Comparison of ENCODE assay signal across 26 cellular contexts in the genomic region with DNA sequence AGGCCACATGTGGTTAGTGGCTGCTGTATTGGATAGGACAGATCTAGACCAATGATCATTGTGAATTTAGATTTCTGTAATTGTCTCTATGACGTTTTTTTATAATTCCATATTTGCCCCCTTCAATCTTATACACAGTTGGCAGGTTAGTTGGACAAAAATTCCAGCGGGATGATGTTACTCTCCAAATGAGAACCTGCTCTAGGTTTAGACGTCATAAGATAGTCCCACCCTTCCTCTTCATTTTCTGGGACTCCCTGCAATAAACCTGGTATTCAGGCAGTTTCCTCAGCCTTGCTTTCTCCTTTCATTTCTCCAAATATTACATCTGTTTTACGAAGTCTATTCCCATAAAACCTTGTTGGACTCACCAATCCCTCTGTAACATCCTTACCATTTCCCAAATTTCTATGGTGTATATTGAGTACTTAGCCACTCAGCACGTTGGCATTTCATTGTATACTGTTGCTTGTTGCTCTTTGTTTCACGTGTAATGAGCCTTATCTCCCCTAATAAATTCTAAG.
"Had no signal": no experiment of that assay in that cellular context is flagged by ENCODE, and none has a peak within 500 bp of the region (broad histone marks: within the 10 kb centered on the region; RNA-seq: fewer than 3 reads in every experiment).

No MANE protein-coding gene starts in this region.

- H3K4me1 ChIP-seq: right lobe of liver, uterus had no signal

- H3K36me3 ChIP-seq: colonic mucosa, pancreas, prostate gland, right lobe of liver, upper lobe of left lung, uterus had no signal

- H3K9me3 Mint-ChIP-seq: nephron; stimulated activated memory B cell treated with anti-CD40 and anti-IgM and Interleukin-4, amounts not matched to agents 10 μg/mL and 1 μg/mL and 100 μg/mL, for 72 hours; stimulated activated naive CD8-positive, alpha-beta T cell treated with anti-CD3 and anti-CD28 coated beads, Interleukin-15, Interleukin-2, amounts not matched to agents 100 ng/mL and 50 ng/mL, for 24 hours had no signal

- H3K9me3 ChIP-seq: colonic mucosa, heart left ventricle, pancreas, prostate gland, right lobe of liver, spleen, tibial artery, upper lobe of left lung, uterus had no signal

- H3K27ac ChIP-seq: colonic mucosa, pancreas, prostate gland, right lobe of liver, spleen, tibial artery, upper lobe of left lung, uterus had no signal

- H3K4me3 ChIP-seq: colonic mucosa, heart left ventricle, pancreas, prostate gland, right lobe of liver, spleen, tibial artery, upper lobe of left lung, uterus had no signal

- H3K27me3 Mint-ChIP-seq: stimulated activated memory B cell treated with anti-CD40 and anti-IgM and Interleukin-4, amounts not matched to agents 10 μg/mL and 1 μg/mL and 100 μg/mL, for 72 hours; stimulated activated naive CD8-positive, alpha-beta T cell treated with anti-CD3 and anti-CD28 coated beads, Interleukin-15, Interleukin-2, amounts not matched to agents 100 ng/mL and 50 ng/mL, for 24 hours had no signal

- FAIRE-seq: endothelial cell of umbilical vein, pancreas had no signal

- H3K4me3 Mint-ChIP-seq: endodermal cell; mesothelial cell of epicardium; nephron; stimulated activated memory B cell treated with anti-CD40 and anti-IgM and Interleukin-4, amounts not matched to agents 10 μg/mL and 1 μg/mL and 100 μg/mL, for 72 hours; stimulated activated naive CD8-positive, alpha-beta T cell treated with anti-CD3 and anti-CD28 coated beads, Interleukin-15, Interleukin-2, amounts not matched to agents 100 ng/mL and 50 ng/mL, for 24 hours had no signal

- H3K27ac Mint-ChIP-seq: mesothelial cell of epicardium; nephron; stimulated activated memory B cell treated with anti-CD40 and anti-IgM and Interleukin-4, amounts not matched to agents 10 μg/mL and 1 μg/mL and 100 μg/mL, for 72 hours; stimulated activated naive CD8-positive, alpha-beta T cell treated with anti-CD3 and anti-CD28 coated beads, Interleukin-15, Interleukin-2, amounts not matched to agents 100 ng/mL and 50 ng/mL, for 24 hours had no signal

- DNase-seq: colonic mucosa; effector CD4-positive, alpha-beta T cell; endodermal cell; erythroblast; foreskin melanocyte; heart left ventricle; hippocampal formation; left colon; mammary epithelial cell; occipital lobe; pancreas; retina; right lobe of liver; spleen; stimulated activated CD4-positive, alpha-beta T cell treated with anti-CD3 and anti-CD28 coated beads, Interleukin-15, amount 100 ng/mL, for 24 hours; stimulated activated CD4-positive, alpha-beta T cell treated with anti-CD3 and anti-CD28 coated beads, Interleukin-1b, Interleukin-23, amount 100 ng/mL, for 48 hours; stimulated activated CD4-positive, alpha-beta T cell treated with anti-CD3 and anti-CD28 coated beads, Interleukin-4, amount 100 ng/mL, for 24 hours; tibial artery; uterus had no signal

- H3K27me3 ChIP-seq: colonic mucosa, heart left ventricle, pancreas, right lobe of liver, spleen, tibial artery, upper lobe of left lung, uterus had no signal

- ATAC-seq: left colon; pancreas; right lobe of liver; stimulated activated memory B cell treated with anti-CD40 and anti-IgM and Interleukin-4, amounts not matched to agents 10 μg/mL and 1 μg/mL and 100 μg/mL, for 72 hours had no signal
